29 cellular contexts compared by ENCODE assay signal in the genomic region with DNA sequence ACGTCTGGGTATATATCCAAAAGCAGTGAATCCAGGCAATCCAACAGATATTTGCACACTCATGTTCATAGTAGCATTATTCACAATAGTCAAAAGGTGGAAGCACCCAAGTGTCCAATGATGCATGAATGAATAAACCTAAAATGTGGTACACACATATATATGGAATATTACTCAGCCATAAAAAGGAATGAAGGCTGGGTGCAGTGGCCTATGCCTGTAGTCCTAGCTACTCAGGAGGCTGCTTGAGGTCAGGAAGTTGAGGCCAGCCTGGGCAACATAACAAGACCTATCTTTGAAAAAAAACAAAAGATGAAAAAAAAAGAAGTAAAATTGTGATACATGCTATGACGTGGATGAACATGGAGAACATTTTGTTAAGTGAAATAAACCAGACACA.
"Had no signal": no experiment of that assay in that cellular context is flagged by ENCODE, and none has a peak within 500 bp of the region (broad histone marks: within the 10 kb centered on the region; RNA-seq: fewer than 3 reads in every experiment).

No MANE protein-coding gene starts in this region.

- FAIRE-seq: pancreas had no signal

- H3K9me3 Mint-ChIP-seq: mesothelial cell of epicardium; naive thymus-derived CD4-positive, alpha-beta T cell; natural killer cell treated with Interleukin-12 subunit alpha and Interleukin-12 subunit beta and Interleukin-15 and Interleukin-18, amount 100 ng/mL, for 72 hours; neural crest cell had no signal

- H3K27ac Mint-ChIP-seq: mesothelial cell of epicardium; naive thymus-derived CD4-positive, alpha-beta T cell; natural killer cell treated with Interleukin-12 subunit alpha and Interleukin-12 subunit beta and Interleukin-15 and Interleukin-18, amount 100 ng/mL, for 72 hours had no signal

- H3K27ac ChIP-seq: prostate gland, testis, thyroid gland, transverse colon, upper lobe of left lung, vagina had no signal

- H3K36me3 ChIP-seq: left ventricle myocardium inferior, pancreas, prostate gland, stomach, thyroid gland, transverse colon, upper lobe of left lung, vagina had no signal

- ATAC-seq: mucosa of descending colon; naive thymus-derived CD4-positive, alpha-beta T cell; natural killer cell treated with Interleukin-12 subunit alpha and Interleukin-12 subunit beta and Interleukin-15 and Interleukin-18, amount 100 ng/mL, for 72 hours; sciatic nerve had no signal

- H3K4me3 Mint-ChIP-seq: mesothelial cell of epicardium; naive thymus-derived CD4-positive, alpha-beta T cell; natural killer cell treated with Interleukin-12 subunit alpha and Interleukin-12 subunit beta and Interleukin-15 and Interleukin-18, amount 100 ng/mL, for 72 hours; neural crest cell had no signal

- H3K27me3 ChIP-seq: pancreas, stomach, testis, thyroid gland, transverse colon, upper lobe of left lung, vagina had no signal

- H3K4me1 ChIP-seq: prostate gland, testis, thyroid gland had no signal

- H3K4me1 Mint-ChIP-seq: naive thymus-derived CD4-positive, alpha-beta T cell had no signal

- H3K4me3 ChIP-seq: left ventricle myocardium inferior, lung, mucosa of descending colon, pancreas, prostate gland, skin epidermis, stomach, testis, thyroid gland, transverse colon, upper lobe of left lung, vagina had no signal

- H3K9me3 ChIP-seq: left ventricle myocardium inferior, mucosa of descending colon, pancreas, prostate gland, stomach, testis, thyroid gland, transverse colon, upper lobe of left lung, vagina had no signal

- DNase-seq: hypothalamus; islet precursor cell; left ventricle myocardium inferior; mesendoderm; mucosa of descending colon; naive thymus-derived CD4-positive, alpha-beta T cell; nucleus accumbens; pancreas; posterior cingulate gyrus; retina; right cardiac atrium; stimulated activated CD4-positive, alpha-beta T cell treated with anti-CD3 and anti-CD28 coated beads, Interleukin-12 subunit alpha, Interleukin-12 subunit beta, amount 100 ng/mL, for 4 hours; stimulated activated CD4-positive, alpha-beta T cell treated with anti-CD3 and anti-CD28 coated beads, Interleukin-15, amount 100 ng/mL, for 24 hours; stimulated activated CD4-positive, alpha-beta T cell treated with anti-CD3 and anti-CD28 coated beads, Interleukin-2, amount 100 ng/mL, for 24 hours; stimulated activated CD4-positive, alpha-beta T cell treated with anti-CD3 and anti-CD28 coated beads, Interleukin-4, amount 100 ng/mL, for 1 hour; stimulated activated naive CD4-positive, alpha-beta T cell treated with Interleukin-2 at 50 U/mL for 16 hours; stomach; testis; thyroid gland; transverse colon; upper lobe of left lung had no signal
